Comparison of ENCODE assay signal across 28 cellular contexts in the genomic region with DNA sequence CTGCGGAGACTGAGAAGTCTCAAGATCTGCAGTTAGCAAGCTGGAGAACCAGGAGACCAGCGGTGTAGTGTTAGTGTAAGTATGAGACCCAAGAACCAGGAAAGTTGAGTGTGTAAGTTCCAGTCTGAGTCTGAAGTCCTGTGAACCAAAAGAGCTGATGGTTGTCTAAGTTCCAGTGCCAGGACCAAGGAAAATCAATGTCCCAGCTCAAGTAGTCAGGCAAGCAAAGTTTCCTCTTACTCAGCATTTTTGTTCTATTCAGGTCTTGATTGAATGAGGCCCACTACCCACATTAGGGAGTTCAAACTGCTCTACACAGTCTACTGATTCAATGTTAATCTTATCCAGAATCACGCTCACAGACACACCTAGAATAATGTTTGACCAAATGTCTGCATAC. TPM values are rescaled to one million over a fixed set of nuclear protein-coding genes. Genes with fewer than 3 reads are reported as not detected.
DNase-seq lines count a peak whose midpoint lies in the region; ATAC-seq and TF ChIP-seq lines count a peak whose summit lies in the region.
"Had no signal": no experiment of that assay in that cellular context is flagged by ENCODE, and none has a peak within 500 bp of the region (broad histone marks: within the 10 kb centered on the region; RNA-seq: fewer than 3 reads in every experiment).

No MANE protein-coding gene starts in this region.

- no peak overlapping the region for H3K23ac ChIP-seq in mesendoderm (ENCODE audit: low read length)

- H3K18ac ChIP-seq in mesendoderm (ENCODE audit: low read length) = no peak overlapping the region

- H3K27me3 ChIP-seq in left ventricle myocardium inferior (ENCODE audit: low read depth) (no peaks in the 10 kb centered on the region), mesendoderm (ENCODE audit: insufficient read depth, low read length, poor library complexity) (no peaks in the 10 kb centered on the region), hepatocyte (no peaks in the 10 kb centered on the region)
- H3K27me3 ChIP-seq: BE2C, SJSA1 had no signal

- H3K9ac ChIP-seq in mesendoderm (ENCODE audit: low read length) = no peak overlapping the region

- H3K9me3 Mint-ChIP-seq in central memory CD8-positive, alpha-beta T cell = no peaks in the 10 kb centered on the region

- no peak for ATAC-seq in left cardiac atrium
- ATAC-seq in central memory CD8-positive, alpha-beta T cell (replicated peaks; ENCODE audit: extremely low read depth, poor library complexity, severe bottlenecking) = no peak
- ATAC-seq: HCT116 had no signal

- H2AK5ac ChIP-seq in mesendoderm (ENCODE audit: low read length) = no peak overlapping the region

- intact Hi-C loops in left ventricle myocardium inferior (cut with micrococcal nuclease) = no loop called here
- intact Hi-C loops in left cardiac atrium (cut with DNase I) = no loop called here

- H3K79me2 ChIP-seq in mesendoderm (ENCODE audit: control insufficient read depth, insufficient read depth, low read length) = peaks cover 40% of the 10 kb centered on the region
- peaks cover 65% of the 10 kb centered on the region for H3K79me2 ChIP-seq in hepatocyte

- no peak for TF ChIP-seq CTCF in left ventricle myocardium inferior (IDR thresholded peaks at IDR 0.05; ENCODE audit: borderline replicate concordance)
- TF ChIP-seq CTCF in hepatocyte (IDR thresholded peaks at IDR 0.05; ENCODE audit: poor library complexity) = no peak

- H3K4me3 ChIP-seq in left ventricle myocardium inferior (no peak overlapping the region), mesendoderm (ENCODE audit: low read length) (no peak overlapping the region), hepatocyte (no peak overlapping the region)
- H3K4me3 ChIP-seq: PC-9, SJSA1 had no signal

- no peak overlapping the region for H2BK120ac ChIP-seq in mesendoderm (ENCODE audit: low read depth, low read length)

- H3K4me3 Mint-ChIP-seq in central memory CD8-positive, alpha-beta T cell = no peak overlapping the region
- H3K4me3 Mint-ChIP-seq: CD14-positive monocyte had no signal

- H3K36me3 Mint-ChIP-seq in central memory CD8-positive, alpha-beta T cell (ENCODE audit: insufficient read depth) = peaks cover 2% of the 10 kb centered on the region

- DNase-seq in left ventricle myocardium inferior (no peak), left cardiac atrium (no peak), mesendoderm (no peak), hepatocyte (ENCODE audit: low spot score) (no peak), activated gamma-delta T cell (lab: John Stamatoyannopoulos, UW) (no peak), T1000 (lab: John Stamatoyannopoulos, UW) (no peak)
- no peak for DNase-seq in central memory CD8-positive, alpha-beta T cell (ENCODE audit: low spot score in 2 of 2)
- DNase-seq: ACHN, BE2C, DMS153, DND-41, GOT3, Kasumi-1, MV-4-11, NCI-H1105, NCI-H146, NCI-H2029, NCI-H446 treated with DMSO at 0.1 percent for 48 hours, NCI-H526, NCI-H82, PC-9, Right ventricle myocardium superior had no signal

- no peak overlapping the region for H3K56ac ChIP-seq in mesendoderm (ENCODE audit: low read length)

- no peaks in the 10 kb centered on the region for H4K20me1 ChIP-seq in hepatocyte (ENCODE audit: insufficient read depth, poor library complexity, severe bottlenecking)

- H2BK5ac ChIP-seq in mesendoderm (ENCODE audit: low read length) = peak overlapping the region; percentile 35

- peak overlapping the region; percentile 67 for H3K27ac Mint-ChIP-seq in central memory CD8-positive, alpha-beta T cell (ENCODE audit: low read depth)
- H3K27ac Mint-ChIP-seq: CD14-positive monocyte had no signal

- H3K4ac ChIP-seq in mesendoderm (ENCODE audit: low read depth, low read length) = no peak overlapping the region

- no peak overlapping the region for H4K5ac ChIP-seq in mesendoderm (ENCODE audit: low read length)

- H3K27ac ChIP-seq in left ventricle myocardium inferior (replicated peaks) = peak overlapping the region; percentile 66
- no peak overlapping the region for H3K27ac ChIP-seq in mesendoderm (ENCODE audit: low read depth, low read length)
- H3K27ac ChIP-seq in hepatocyte = no peak overlapping the region
- H3K27ac ChIP-seq: 22Rv1, PC-9, SJSA1 had no signal

- H3K36me3 ChIP-seq in left ventricle myocardium inferior (peaks cover 20% of the 10 kb centered on the region), mesendoderm (ENCODE audit: control insufficient read depth, insufficient read depth, low read length) (peaks cover 1% of the 10 kb centered on the region), hepatocyte (replicated peaks; ENCODE audit: insufficient read depth, low read depth) (no peaks in the 10 kb centered on the region)
- H3K36me3 ChIP-seq: SJSA1 had no signal

- H3K9me3 ChIP-seq in left ventricle myocardium inferior (replicated peaks) (no peaks in the 10 kb centered on the region), hepatocyte (ENCODE audit: low read depth) (no peaks in the 10 kb centered on the region)
- H3K9me3 ChIP-seq: BE2C, SJSA1 had no signal

- WGBS in mesendoderm (ENCODE audit: extremely low coverage, insufficient coverage, low lambda C conversion rate) = no CpG with 5 or more reads among the region's 3 CpGs
- 93% methylated on average over 3 of the region's 3 CpGs for WGBS in hepatocyte (ENCODE audit: low lambda C conversion rate, missing lambda C conversion rate)

- H4K8ac ChIP-seq in mesendoderm (ENCODE audit: low read depth, low read length) = no peak overlapping the region

- peaks cover 65% of the 10 kb centered on the region for H3K4me1 ChIP-seq in left ventricle myocardium inferior
- peaks cover 6% of the 10 kb centered on the region for H3K4me1 ChIP-seq in mesendoderm (ENCODE audit: control insufficient read depth, low read depth, low read length)
- H3K4me1 ChIP-seq in hepatocyte (ENCODE audit: insufficient read depth) = peaks cover 6% of the 10 kb centered on the region
- H3K4me1 ChIP-seq: BE2C had no signal

- H3K4me1 Mint-ChIP-seq in central memory CD8-positive, alpha-beta T cell = peaks cover 69% of the 10 kb centered on the region

- peaks cover 9% of the 10 kb centered on the region for H3K79me1 ChIP-seq in mesendoderm (ENCODE audit: low read length)

- H3K27me3 Mint-ChIP-seq in central memory CD8-positive, alpha-beta T cell = no peaks in the 10 kb centered on the region

- no peak overlapping the region for H2AFZ ChIP-seq in hepatocyte
- H2AFZ ChIP-seq: PC-9 had no signal

- H3K9me2 ChIP-seq in hepatocyte (replicated peaks; ENCODE audit: insufficient read depth) = no peaks in the 10 kb centered on the region

- H3K4me2 ChIP-seq in mesendoderm (ENCODE audit: low read length) = no peak overlapping the region
- H3K4me2 ChIP-seq in hepatocyte = no peak overlapping the region
- H3K4me2 ChIP-seq: PC-9 had no signal

- no peak overlapping the region for H2BK15ac ChIP-seq in mesendoderm (replicated peaks; ENCODE audit: low read depth)

RNA-seq across cellular contexts. Expression of a gene that starts 11.0 kb away (rescaled TPM):
- total RNA-seq in left ventricle myocardium inferior = 113 TPM
- total RNA-seq in left cardiac atrium = 10 to 100 TPM; 72.7 to 81.6 TPM
- polyA plus RNA-seq in mesendoderm (2013, experiment 1 of 2) = 34.2 TPM
- polyA plus RNA-seq in mesendoderm (2013, experiment 2 of 2) = 34.9 TPM
- total RNA-seq in hepatocyte = 32.1 and 39.5 TPM in 2 replicates
- 12.5 and 16.1 TPM in 2 replicates for polyA plus RNA-seq in hepatocyte

RNA-seq across cellular contexts. Expression of a gene that starts 40.2 kb away (rescaled TPM):
- not detected for total RNA-seq in left ventricle myocardium inferior
- total RNA-seq in left cardiac atrium = not detected
- polyA plus RNA-seq in mesendoderm (2013, experiment 1 of 2) = 0.13 TPM
- 0.14 TPM for polyA plus RNA-seq in mesendoderm (2013, experiment 2 of 2)
- 0.16 and 0.77 TPM in 2 replicates for total RNA-seq in hepatocyte
- polyA plus RNA-seq in hepatocyte = 0.42 TPM in 1 of 2 replicates, not detected in the other
- total RNA-seq: M059J, PC-9, Right ventricle myocardium superior, RPMI7951, SJSA1 had no signal
